8 cellular contexts compared by ENCODE assay signal in genomic region chr1:42957880-42958487, GRCh38. TPM values are rescaled to one million over a fixed set of nuclear protein-coding genes. Genes with fewer than 3 reads are reported as not detected.
DNase-seq lines count a peak whose midpoint lies in the region; ATAC-seq, FAIRE-seq and TF ChIP-seq lines count a peak whose summit lies in the region.

No MANE protein-coding gene starts in this region.

- peak overlapping the region; percentile 88 for H3K4me3 Mint-ChIP-seq in activated naive CD4-positive, alpha-beta T cell treated with anti-CD3 and anti-CD28 coated beads for 36 hours

- intact Hi-C loops in activated naive CD4-positive, alpha-beta T cell treated with anti-CD3 and anti-CD28 coated beads for 36 hours (cut with micrococcal nuclease): loop anchor here (1.0 to 5.0 kb wide), 7 partner anchors 26 to 501 kb away; partner anchors contain the start of genes CFAP57, EBNA1BP2, ELOVL1 and PPCS
- intact Hi-C loops in head of caudate nucleus (cut with DNase I) (loop anchor here (5.0 kb wide), 1 partner anchor 36 kb away; no protein-coding TSS in a partner anchor), pancreas (cut with DNase I) (no loop called here), upper lobe of right lung (cut with DNase I) (no loop called here)

- H3K9me3 ChIP-seq in RWPE2 (ENCODE audit: severe bottlenecking): no peaks in the 10 kb centered on the region
- H3K9me3 ChIP-seq in pancreas: no peaks in the 10 kb centered on the region
- H3K9me3 ChIP-seq in upper lobe of right lung: no peaks in the 10 kb centered on the region

- peaks cover 45% of the 10 kb centered on the region for H3K4me1 Mint-ChIP-seq in activated naive CD4-positive, alpha-beta T cell treated with anti-CD3 and anti-CD28 coated beads for 36 hours (ENCODE audit: low read depth)

- H3K27me3 ChIP-seq in RWPE2 (ENCODE audit: insufficient read depth, poor library complexity, severe bottlenecking) (no peaks in the 10 kb centered on the region), pancreas (no peaks in the 10 kb centered on the region), upper lobe of right lung (peaks cover 17% of the 10 kb centered on the region)

- CTCF ChIA-PET in activated naive CD4-positive, alpha-beta T cell treated with anti-CD3 and anti-CD28 coated beads for 36 hours (lab: Charles Lee): no interaction called here

- H3K27ac ChIP-seq in RWPE2 (ENCODE audit: poor library complexity, severe bottlenecking): peak overlapping the region; percentile 99
- peak overlapping the region in 3 of 4 donors; percentile 74 to 90 (median 77) for H3K27ac ChIP-seq in pancreas
- H3K27ac ChIP-seq in upper lobe of right lung: peak overlapping the region; percentile 51

- H3K36me3 ChIP-seq in RWPE2 (ENCODE audit: low read depth) (peaks cover 49% of the 10 kb centered on the region), pancreas (no peaks in the 10 kb centered on the region), upper lobe of right lung (no peaks in the 10 kb centered on the region)

- peaks cover 48% of the 10 kb centered on the region for H3K4me1 ChIP-seq in RWPE2 (ENCODE audit: insufficient read depth, poor library complexity, severe bottlenecking)
- no peaks in the 10 kb centered on the region for H3K4me1 ChIP-seq in pancreas
- H3K4me1 ChIP-seq in upper lobe of right lung: peaks cover 10% of the 10 kb centered on the region

- in situ Hi-C loops in Caki2 (cut with HindIII; ENCODE audit: low pct_unique_long_range_greater_than_20kb, low sequenced_read_pairs): no loop called here

- H3K9me3 Mint-ChIP-seq in activated naive CD4-positive, alpha-beta T cell treated with anti-CD3 and anti-CD28 coated beads for 36 hours: no peaks in the 10 kb centered on the region

- TF ChIP-seq CTCF in RWPE2 (IDR thresholded peaks at IDR 0.05; ENCODE audit: poor library complexity, severe bottlenecking) (no peak), pancreas (IDR thresholded peaks at IDR 0.05) (no peak), upper lobe of right lung (IDR thresholded peaks at IDR 0.05) (no peak)

- FAIRE-seq in pancreas (lab: Jason Lieb, UNC): no peak

- peak overlapping the region; percentile 87 for H3K27ac Mint-ChIP-seq in activated naive CD4-positive, alpha-beta T cell treated with anti-CD3 and anti-CD28 coated beads for 36 hours

- peaks cover 22% of the 10 kb centered on the region for H3K36me3 Mint-ChIP-seq in activated naive CD4-positive, alpha-beta T cell treated with anti-CD3 and anti-CD28 coated beads for 36 hours (ENCODE audit: low read depth)

- 1% methylated on average over 52 to 72 of the region's 72 CpGs for WGBS in pancreas, 2 donors

- peak overlapping the region; percentile 66 for H3K4me3 ChIP-seq in RWPE2 (ENCODE audit: severe bottlenecking)
- peak overlapping the region; percentile 62 to 91 (median 80) for H3K4me3 ChIP-seq in pancreas
- peak overlapping the region; percentile 72 for H3K4me3 ChIP-seq in upper lobe of right lung

- no peaks in the 10 kb centered on the region for H3K27me3 Mint-ChIP-seq in activated naive CD4-positive, alpha-beta T cell treated with anti-CD3 and anti-CD28 coated beads for 36 hours (ENCODE audit: low read depth)

- ATAC-seq in GM19455 (IDR thresholded peaks at IDR 0.05; ENCODE audit: unreplicated experiment) (peak; percentile 59), HG03558 (IDR thresholded peaks at IDR 0.05; ENCODE audit: extremely low read depth, unreplicated experiment) (peak; percentile 38), RWPE2 (ENCODE audit: low read depth) (peak; percentile 8; the same call in 1 of the 3 replicates), pancreas (peak; percentile 57 to 75 (median 68)), upper lobe of right lung (peak; percentile 59)

- DNase-seq in Caki2 (ENCODE audit: low read depth) (peak; percentile 77), RWPE2 (ENCODE audit: low spot score) (no peak), head of caudate nucleus (peak in 39 of 42 donors; percentile 32 to 79 (median 64)), pancreas (peak; percentile 45 to 85 (median 55)), upper lobe of right lung (no peak)
- peak; percentile 70 for DNase-seq in activated naive CD4-positive, alpha-beta T cell treated with anti-CD3 and anti-CD28 coated beads for 36 hours

RNA-seq across cellular contexts. Expression of gene SLC2A1, which starts 0.7 kb away (rescaled TPM):
- total RNA-seq in Caki2 (2014; rRNA removed; shearing (Covaris generic); ENCODE audit: low replicate concordance): 549 and 560 TPM in 2 replicates
- total RNA-seq in activated naive CD4-positive, alpha-beta T cell treated with anti-CD3 and anti-CD28 coated beads for 36 hours: 10 to 100 TPM; 21.2 to 22.7 TPM
- total RNA-seq in pancreas: 10 to 100 TPM in 1 of 6 donors, 1 to 10 TPM in 5; 1.6 to 10.9 (median 6.8) TPM
- 1 to 10 TPM; 3.0 to 9.2 TPM for polyA plus RNA-seq in pancreas
- total RNA-seq in upper lobe of right lung: 12.9 TPM

Comparison
In these comparisons a context has a peak if more than half of its experiments do, and no peak if none do; other contexts are left out.
1. DNase-seq: peak in Caki2 (single experiment), activated naive CD4-positive, alpha-beta T cell treated with anti-CD3 and anti-CD28 coated beads for 36 hours (single experiment), head of caudate nucleus (39 of 42) and pancreas (6 of 6); none in RWPE2 (single experiment) and upper lobe of right lung (single experiment).
2. ATAC-seq: peak in every context shown above with its lines; median percentile 68 in pancreas; 59 in GM19455; 59 in upper lobe of right lung; 38 in HG03558; 8 in RWPE2.
3. RNA of gene SLC2A1, which starts 0.7 kb away (total RNA-seq): 549 to 560 TPM in Caki2; 21.2 to 22.7 TPM in activated naive CD4-positive, alpha-beta T cell treated with anti-CD3 and anti-CD28 coated beads for 36 hours, 12.9 TPM in upper lobe of right lung (single experiment) and 1.6 to 10.9 TPM in pancreas; every median in the first group is over 10 times any median in the second.
4. intact Hi-C loops: an anchor here in activated naive CD4-positive, alpha-beta T cell treated with anti-CD3 and anti-CD28 coated beads for 36 hours (1.0 to 5.0 kb wide) and head of caudate nucleus (5.0 kb wide); none called in pancreas and upper lobe of right lung.
5. Peak in every context shown above with its lines, with median percentiles within 50 percentile points of each other: H3K27ac ChIP-seq and H3K4me3 ChIP-seq.